Comparison of ENCODE assay signal across 34 cellular contexts in genomic region chr4:17234678-17235077, GRCh38.
"Had no signal": no experiment of that assay in that cellular context is flagged by ENCODE, and none has a peak within 500 bp of the region (broad histone marks: within the 10 kb centered on the region; RNA-seq: fewer than 3 reads in every experiment).

No MANE protein-coding gene starts in this region.

- H3K36me3 Mint-ChIP-seq: activated CD4-positive, alpha-beta memory T cell treated with anti-CD3 and anti-CD28 coated beads for 36 hours; activated naive CD4-positive, alpha-beta T cell treated with anti-CD3 and anti-CD28 coated beads, Interleukin-2, amount 50 U/mL, for 72 hours; activated naive CD8-positive, alpha-beta T cell treated with anti-CD3 and anti-CD28 coated beads for 36 hours had no signal

- H3K9me3 Mint-ChIP-seq: activated B cell treated with CpG ODN at 0.5 μM for 24 hours; activated CD4-positive, alpha-beta memory T cell treated with anti-CD3 and anti-CD28 coated beads for 36 hours; activated CD4-positive, alpha-beta T cell treated with anti-CD3 and anti-CD28 coated beads, Interleukin-2, amount 10 ng/mL, durations not matched to agents 24 days and 14 days; activated CD8-positive, alpha-beta T cell treated with anti-CD3 and anti-CD28 coated beads for 36 hours; activated naive CD4-positive, alpha-beta T cell treated with anti-CD3 and anti-CD28 coated beads for 36 hours; activated naive CD4-positive, alpha-beta T cell treated with anti-CD3 and anti-CD28 coated beads, Interleukin-2, amount 50 U/mL, for 72 hours; activated naive CD8-positive, alpha-beta T cell treated with anti-CD3 and anti-CD28 coated beads for 36 hours; activated T-cell treated with anti-CD3 and anti-CD28 coated beads, Interleukin-2, amount 50 U/mL, for 4 hours; activated T-cell treated with anti-CD3 and anti-CD28 coated beads, Interleukin-2, amount 50 U/mL, for 72 hours; activated T-helper 1 cell treated with anti-CD3 and anti-CD28 coated beads, Interleukin-12 subunit alpha, Interleukin-12 subunit beta, Interleukin-2, Interleukin-4 antibody, amounts not matched to agents 30 ng/mL and 10 ng/mL and 1 ng/mL, durations not matched to agents 14 hours and 24 hours and 36 hours; T-helper 2 cell treated with Interferon-gamma antibody and Interleukin-4, amounts not matched to agents 5 μg/mL and 100 μg/mL, for 36 hours had no signal

- H3K4me1 ChIP-seq: body of pancreas, breast epithelium had no signal

- H3K9me3 ChIP-seq: adrenal gland, body of pancreas, breast epithelium had no signal

- H3K27me3 Mint-ChIP-seq: activated B cell treated with CpG ODN at 0.5 μM for 24 hours had no signal

- H3K27ac ChIP-seq: adrenal gland, body of pancreas, brain microvascular endothelial cell, breast epithelium, VCaP had no signal

- H3K27me3 ChIP-seq: adrenal gland, body of pancreas, brain microvascular endothelial cell, breast epithelium had no signal

- H3K27ac Mint-ChIP-seq: activated B cell treated with CpG ODN at 0.5 μM for 24 hours; activated CD4-positive, alpha-beta memory T cell treated with anti-CD3 and anti-CD28 coated beads for 36 hours; activated CD4-positive, alpha-beta T cell treated with anti-CD3 and anti-CD28 coated beads, Interleukin-2, amount 10 ng/mL, durations not matched to agents 24 days and 14 days; activated CD8-positive, alpha-beta T cell treated with anti-CD3 and anti-CD28 coated beads for 36 hours; activated naive CD4-positive, alpha-beta T cell treated with anti-CD3 and anti-CD28 coated beads for 36 hours; activated naive CD4-positive, alpha-beta T cell treated with anti-CD3 and anti-CD28 coated beads, Interleukin-2, amount 50 U/mL, for 72 hours; activated naive CD8-positive, alpha-beta T cell treated with anti-CD3 and anti-CD28 coated beads for 36 hours; activated T-cell treated with anti-CD3 and anti-CD28 coated beads, Interleukin-2, amount 50 U/mL, for 72 hours; activated T-helper 1 cell treated with anti-CD3 and anti-CD28 coated beads, Interleukin-12 subunit alpha, Interleukin-12 subunit beta, Interleukin-2, Interleukin-4 antibody, amounts not matched to agents 30 ng/mL and 10 ng/mL and 1 ng/mL, durations not matched to agents 14 hours and 24 hours and 36 hours; activated T-helper 17 cell treated with anti-CD3 and anti-CD28 coated beads, Interleukin-2, amount 50 U/mL, for 72 hours; T-helper 2 cell treated with Interferon-gamma antibody and Interleukin-4, amounts not matched to agents 5 μg/mL and 100 μg/mL, for 36 hours had no signal

- FAIRE-seq: TTC549 had no signal

- H3K4me1 Mint-ChIP-seq: activated B cell treated with CpG ODN at 0.5 μM for 24 hours; activated CD4-positive, alpha-beta T cell treated with anti-CD3 and anti-CD28 coated beads, Interleukin-2, amount 10 ng/mL, durations not matched to agents 24 days and 14 days; activated naive CD8-positive, alpha-beta T cell treated with anti-CD3 and anti-CD28 coated beads for 36 hours; activated T-helper 17 cell treated with anti-CD3 and anti-CD28 coated beads, Interleukin-2, amount 50 U/mL, for 72 hours had no signal

- H3K4me3 ChIP-seq: adrenal gland, body of pancreas, breast epithelium had no signal

- H3K4me3 Mint-ChIP-seq: activated B cell treated with CpG ODN at 0.5 μM for 24 hours; activated CD4-positive, alpha-beta memory T cell treated with anti-CD3 and anti-CD28 coated beads for 36 hours; activated CD4-positive, alpha-beta T cell treated with anti-CD3 and anti-CD28 coated beads, Interleukin-2, amount 10 ng/mL, durations not matched to agents 24 days and 14 days; activated CD8-positive, alpha-beta T cell treated with anti-CD3 and anti-CD28 coated beads for 36 hours; activated naive CD4-positive, alpha-beta T cell treated with anti-CD3 and anti-CD28 coated beads for 36 hours; activated naive CD8-positive, alpha-beta T cell treated with anti-CD3 and anti-CD28 coated beads for 36 hours; activated T-cell treated with anti-CD3 and anti-CD28 coated beads, Interleukin-2, amount 50 U/mL, for 4 hours; activated T-cell treated with anti-CD3 and anti-CD28 coated beads, Interleukin-2, amount 50 U/mL, for 72 hours; activated T-helper 1 cell treated with anti-CD3 and anti-CD28 coated beads, Interleukin-12 subunit alpha, Interleukin-12 subunit beta, Interleukin-2, Interleukin-4 antibody, amounts not matched to agents 30 ng/mL and 10 ng/mL and 1 ng/mL, durations not matched to agents 14 hours and 24 hours and 36 hours; activated T-helper 17 cell treated with anti-CD3 and anti-CD28 coated beads, Interleukin-2, amount 50 U/mL, for 72 hours; T-helper 2 cell treated with Interferon-gamma antibody and Interleukin-4, amounts not matched to agents 5 μg/mL and 100 μg/mL, for 36 hours had no signal

- ATAC-seq: activated CD8-positive, alpha-beta T cell treated with anti-CD3 and anti-CD28 coated beads for 36 hours; activated naive CD4-positive, alpha-beta T cell treated with anti-CD3 and anti-CD28 coated beads, Interleukin-2, amount 50 U/mL, for 72 hours; activated T-cell treated with anti-CD3 and anti-CD28 coated beads, Interleukin-2, amount 50 U/mL, for 4 hours; activated T-cell treated with anti-CD3 and anti-CD28 coated beads, Interleukin-2, amount 50 U/mL, for 72 hours; activated T-helper 17 cell treated with anti-CD3 and anti-CD28 coated beads, Interleukin-2, amount 50 U/mL, for 72 hours; body of pancreas had no signal

- DNase-seq: activated B cell treated with CpG ODN at 0.5 μM for 24 hours; activated CD4-positive, alpha-beta memory T cell treated with anti-CD3 and anti-CD28 coated beads for 36 hours; activated CD4-positive, alpha-beta T cell treated with anti-CD3 and anti-CD28 coated beads for 4 hours; activated CD4-positive, alpha-beta T cell treated with anti-CD3 and anti-CD28 coated beads, Interleukin-2, amount 10 ng/mL, durations not matched to agents 24 days and 14 days; activated CD4-positive, alpha-beta T cell treated with anti-CD3 and anti-CD28 coated beads, Interleukin-2, amount 50 U/mL, for 1 hour; activated CD4-positive, alpha-beta T cell treated with anti-CD3 and anti-CD28 coated beads, Interleukin-2, amount 50 U/mL, for 4 hours; activated CD4-positive, CD25-positive, alpha-beta regulatory T cell treated with anti-CD3 and anti-CD28 coated beads, Interleukin-2, amount 50 U/mL, for 72 hours; activated CD8-positive, alpha-beta memory T cell treated with anti-CD3 and anti-CD28 coated beads, Interleukin-2, amount 50 U/mL, for 4 hours; activated CD8-positive, alpha-beta T cell treated with anti-CD3 and anti-CD28 coated beads for 36 hours; activated effector memory CD4-positive, alpha-beta T cell treated with anti-CD3 and anti-CD28 coated beads, Interleukin-2, amount 50 U/mL, for 16 hours; activated gamma-delta T cell treated with Interleukin-2 at 50 U/mL for 16 hours; activated naive CD4-positive, alpha-beta T cell; activated naive CD4-positive, alpha-beta T cell treated with anti-CD3 and anti-CD28 coated beads for 36 hours; activated naive CD4-positive, alpha-beta T cell treated with anti-CD3 and anti-CD28 coated beads, Interleukin-2, amount 50 U/mL, for 16 hours; activated naive CD8-positive, alpha-beta T cell treated with anti-CD3 and anti-CD28 coated beads for 36 hours; activated T-cell treated with anti-CD3 and anti-CD28 coated beads for 4 hours; activated T-cell treated with anti-CD3 and anti-CD28 coated beads, Interleukin-2, amount 50 U/mL, for 1 hour; activated T-cell treated with anti-CD3 and anti-CD28 coated beads, Interleukin-2, amount 50 U/mL, for 4 hours; activated T-cell treated with anti-CD3 and anti-CD28 coated beads, Interleukin-2, amount 50 U/mL, for 72 hours; adrenal gland; amniotic stem cell; aorta; body of pancreas; brain microvascular endothelial cell; central memory CD4-positive, alpha-beta T cell; T-helper 2 cell; T-helper 9 cell had no signal

- H3K36me3 ChIP-seq: adrenal gland, brain microvascular endothelial cell, breast epithelium had no signal
